10 cellular contexts compared by ENCODE assay signal in genomic region chr10:113665806-113666354, GRCh38. TPM values are rescaled to one million over a fixed set of nuclear protein-coding genes. Genes with fewer than 3 reads are reported as not detected.
DNase-seq lines count a peak whose midpoint lies in the region; ATAC-seq and TF ChIP-seq lines count a peak whose summit lies in the region.
"Had no signal": no experiment of that assay in that cellular context is flagged by ENCODE, and none has a peak within 500 bp of the region (broad histone marks: within the 10 kb centered on the region; RNA-seq: fewer than 3 reads in every experiment).

No MANE protein-coding gene starts in this region.

- H3K27me3 ChIP-seq in aorta (ENCODE audit: control insufficient read depth in 1 of 2, insufficient read depth in 2 of 2, low read length in 1 of 2), result no peaks in the 10 kb centered on the region
- peaks cover 0 to 10% (median 0%) of the 10 kb centered on the region in 7 donors for H3K27me3 ChIP-seq in spleen (replicated peaks in 1 of 7)

- H3K4me3 Mint-ChIP-seq in activated naive CD8-positive, alpha-beta T cell treated with anti-CD3 and anti-CD28 coated beads for 36 hours, result no peak overlapping the region
- H3K4me3 Mint-ChIP-seq in activated naive CD8-positive, alpha-beta T cell treated with anti-CD3 and anti-CD28 coated beads, Interleukin-2, amount 50 U/mL, for 24 hours, result no peak overlapping the region
- H3K4me3 Mint-ChIP-seq: memory B cell had no signal

- peaks cover 8% of the 10 kb centered on the region for H3K9me3 Mint-ChIP-seq in activated naive CD8-positive, alpha-beta T cell treated with anti-CD3 and anti-CD28 coated beads for 36 hours
- H3K9me3 Mint-ChIP-seq in activated naive CD8-positive, alpha-beta T cell treated with anti-CD3 and anti-CD28 coated beads, Interleukin-2, amount 50 U/mL, for 24 hours, result peaks cover 9% of the 10 kb centered on the region

- H3K4me3 ChIP-seq in aorta (ENCODE audit: low read length in 2 of 2) (no peak overlapping the region), spleen (no peak overlapping the region)

- TF ChIP-seq POLR2A in spleen (IDR thresholded peaks at IDR 0.05), result no peak

- TF ChIP-seq CTCF in spleen (IDR thresholded peaks at IDR 0.05 in 8 of 11, conservative IDR thresholded peaks at IDR 0.05 in 3 of 11), result no peak

- intact Hi-C loops in aorta (cut with DNase I), result no loop called here
- intact Hi-C loops in spleen (cut with DNase I; ENCODE audit: low total_unique reads), result no loop called here

- peaks cover 33% of the 10 kb centered on the region for H3K27me3 Mint-ChIP-seq in activated naive CD8-positive, alpha-beta T cell treated with anti-CD3 and anti-CD28 coated beads for 36 hours
- H3K27me3 Mint-ChIP-seq in activated naive CD8-positive, alpha-beta T cell treated with anti-CD3 and anti-CD28 coated beads, Interleukin-2, amount 50 U/mL, for 24 hours, result peaks cover 7% of the 10 kb centered on the region

- H3K9me3 ChIP-seq in aorta (ENCODE audit: control insufficient read depth, low read length) (no peaks in the 10 kb centered on the region), spleen (peaks cover 0 to 11% (median 5%) of the 10 kb centered on the region in 8 donors)

- no peak for ATAC-seq in activated naive CD8-positive, alpha-beta T cell treated with anti-CD3 and anti-CD28 coated beads, Interleukin-2, amount 50 U/mL, for 24 hours
- peak; percentile 66 for ATAC-seq in aorta (ENCODE audit: low FRiP score)

- H3K4me1 ChIP-seq in aorta (ENCODE audit: control insufficient read depth in 1 of 2, insufficient read depth in 2 of 2, low read length in 2 of 2) (no peaks in the 10 kb centered on the region), spleen (no peaks in the 10 kb centered on the region)

- DNase-seq in activated naive CD8-positive, alpha-beta T cell treated with anti-CD3 and anti-CD28 coated beads for 36 hours, result no peak
- DNase-seq in activated naive CD8-positive, alpha-beta T cell treated with anti-CD3 and anti-CD28 coated beads, Interleukin-2, amount 50 U/mL, for 24 hours, result no peak
- DNase-seq in amniotic epithelial cell (ENCODE audit: low read depth) (peak; percentile 93), iPS-NIHi11 (ENCODE audit: low spot score) (peak; percentile 59), aorta (peak in 1 of 2 donors; percentile 67), cortex of kidney (lab: John Stamatoyannopoulos, UW) (no peak), spleen (no peak)
- no peak for DNase-seq in stimulated activated naive CD4-positive, alpha-beta T cell (lab: John Stamatoyannopoulos, UW)

- peaks cover 16% of the 10 kb centered on the region for H3K4me1 Mint-ChIP-seq in activated naive CD8-positive, alpha-beta T cell treated with anti-CD3 and anti-CD28 coated beads for 36 hours
- peaks cover 8% of the 10 kb centered on the region for H3K4me1 Mint-ChIP-seq in activated naive CD8-positive, alpha-beta T cell treated with anti-CD3 and anti-CD28 coated beads, Interleukin-2, amount 50 U/mL, for 24 hours
- H3K4me1 Mint-ChIP-seq: memory B cell had no signal

- peaks cover 2% of the 10 kb centered on the region for H3K36me3 Mint-ChIP-seq in activated naive CD8-positive, alpha-beta T cell treated with anti-CD3 and anti-CD28 coated beads for 36 hours
- no peaks in the 10 kb centered on the region for H3K36me3 Mint-ChIP-seq in activated naive CD8-positive, alpha-beta T cell treated with anti-CD3 and anti-CD28 coated beads, Interleukin-2, amount 50 U/mL, for 24 hours (ENCODE audit: low read depth)
- H3K36me3 Mint-ChIP-seq: memory B cell had no signal

- peak overlapping the region; percentile 68 for H3K27ac Mint-ChIP-seq in activated naive CD8-positive, alpha-beta T cell treated with anti-CD3 and anti-CD28 coated beads for 36 hours
- no peak overlapping the region for H3K27ac Mint-ChIP-seq in activated naive CD8-positive, alpha-beta T cell treated with anti-CD3 and anti-CD28 coated beads, Interleukin-2, amount 50 U/mL, for 24 hours
- H3K27ac Mint-ChIP-seq: memory B cell had no signal

- no peaks in the 10 kb centered on the region for H3K36me3 ChIP-seq in aorta (ENCODE audit: control insufficient read depth in 1 of 2, insufficient read depth in 2 of 2, low read length in 1 of 2)
- H3K36me3 ChIP-seq in spleen, result no peaks in the 10 kb centered on the region

- H3K27ac ChIP-seq in aorta (ENCODE audit: low read depth in 1 of 2, low read length in 2 of 2) (no peak overlapping the region), spleen (no peak overlapping the region)

- WGBS in aorta, 2 donors, result 44 to 53% methylated on average over 6 of the region's 6 CpGs
- 65 to 82% (median 77%) methylated on average over 6 of the region's 6 CpGs for WGBS in spleen, 5 donors

RNA-seq across cellular contexts. Expression of gene NRAP, which starts 2.0 kb away (rescaled TPM):
- total RNA-seq in activated naive CD8-positive, alpha-beta T cell treated with anti-CD3 and anti-CD28 coated beads for 36 hours, result not detected
- not detected for total RNA-seq in aorta
- polyA plus RNA-seq in aorta, result under 1 TPM; 0.03 to 0.88 TPM
- under 1 TPM in 1 of 7 donors, not detected in 6; 0.13 TPM for total RNA-seq in spleen
- under 1 TPM; 0.03 to 0.04 (median 0.03) TPM for polyA plus RNA-seq in spleen
- total RNA-seq: endothelial cell of umbilical vein had no signal
- polyA plus RNA-seq: endothelial cell of umbilical vein had no signal

RNA-seq across cellular contexts. Expression of gene CASP7, which starts 13.8 kb away (rescaled TPM):
- 10 to 100 TPM; 37.1 to 38.6 TPM for total RNA-seq in activated naive CD8-positive, alpha-beta T cell treated with anti-CD3 and anti-CD28 coated beads for 36 hours
- total RNA-seq in aorta (10 to 100 TPM; 17.6 to 22.2 TPM), spleen (10 to 100 TPM; 16.5 to 27.3 (median 21.3) TPM)
- polyA plus RNA-seq in aorta (10 to 100 TPM; 16.5 to 35.2 TPM), spleen (10 to 100 TPM; 10.4 to 15.9 (median 14.0) TPM)

Comparison
In these comparisons a context has a peak if more than half of its experiments do, and no peak if none do; other contexts are left out.
1. DNase-seq: peak in amniotic epithelial cell (single experiment) and iPS-NIHi11 (single experiment); none in activated naive CD8-positive, alpha-beta T cell treated with anti-CD3 and anti-CD28 coated beads for 36 hours (single experiment), activated naive CD8-positive, alpha-beta T cell treated with anti-CD3 and anti-CD28 coated beads, Interleukin-2, amount 50 U/mL, for 24 hours (single experiment), cortex of kidney (single experiment), spleen (single experiment) and stimulated activated naive CD4-positive, alpha-beta T cell (0 of 6).